ENCODE assay signal across 30 cellular contexts in genomic region chr10:69356187-69356586, GRCh38.
"Had no signal": no experiment of that assay in that cellular context is flagged by ENCODE, and none has a peak within 500 bp of the region (broad histone marks: within the 10 kb centered on the region; RNA-seq: fewer than 3 reads in every experiment).

No MANE protein-coding gene starts in this region.

- H3K4me3 ChIP-seq: left lung, lower lobe of right lung, pancreas, prostate gland, skin epidermis, suprapubic skin, thoracic aorta, tibial nerve, uterus had no signal

- FAIRE-seq: islet of Langerhans, kidney, pancreas had no signal

- H3K36me3 ChIP-seq: pancreas, prostate gland, thoracic aorta, uterus had no signal

- H3K4me3 Mint-ChIP-seq: immature natural killer cell; mesothelial cell of epicardium; naive B cell; natural killer cell treated with Interleukin-12 subunit alpha and Interleukin-12 subunit beta and Interleukin-15 and Interleukin-18, amount 100 ng/mL, for 72 hours; stimulated activated naive B cell treated with anti-CD40 and anti-IgM and Interleukin-4, amounts not matched to agents 10 μg/mL and 1 μg/mL and 100 μg/mL, for 72 hours; stimulated activated naive CD8-positive, alpha-beta T cell treated with anti-CD3 and anti-CD28 coated beads, Interleukin-15, Interleukin-2, amounts not matched to agents 100 ng/mL and 50 ng/mL, for 24 hours; type B pancreatic cell had no signal

- H3K27me3 Mint-ChIP-seq: naive B cell; natural killer cell treated with Interleukin-12 subunit alpha and Interleukin-12 subunit beta and Interleukin-15 and Interleukin-18, amount 100 ng/mL, for 72 hours; stimulated activated naive B cell treated with anti-CD40 and anti-IgM and Interleukin-4, amounts not matched to agents 10 μg/mL and 1 μg/mL and 100 μg/mL, for 72 hours; stimulated activated naive CD8-positive, alpha-beta T cell treated with anti-CD3 and anti-CD28 coated beads, Interleukin-15, Interleukin-2, amounts not matched to agents 100 ng/mL and 50 ng/mL, for 24 hours; type B pancreatic cell had no signal

- H3K9me3 Mint-ChIP-seq: immature natural killer cell; mesothelial cell of epicardium; naive B cell; natural killer cell treated with Interleukin-12 subunit alpha and Interleukin-12 subunit beta and Interleukin-15 and Interleukin-18, amount 100 ng/mL, for 72 hours; stimulated activated naive CD8-positive, alpha-beta T cell treated with anti-CD3 and anti-CD28 coated beads, Interleukin-15, Interleukin-2, amounts not matched to agents 100 ng/mL and 50 ng/mL, for 24 hours; type B pancreatic cell had no signal

- H3K27ac ChIP-seq: left lung, lower lobe of right lung, pancreas, prostate gland, skin epidermis, suprapubic skin, tibial nerve, uterus had no signal

- H3K9me3 ChIP-seq: left lung, lower lobe of right lung, pancreas, prostate gland, suprapubic skin, thoracic aorta, tibial nerve, uterus had no signal

- H3K36me3 Mint-ChIP-seq: naive B cell; natural killer cell treated with Interleukin-12 subunit alpha and Interleukin-12 subunit beta and Interleukin-15 and Interleukin-18, amount 100 ng/mL, for 72 hours; type B pancreatic cell had no signal

- DNase-seq: hippocampal formation; immature natural killer cell; kidney; left colon; left lung; lower lobe of right lung; mammary epithelial cell; mesenchymal stem cell; naive B cell; pancreas; posterior cingulate gyrus; retina; right cardiac atrium; stimulated activated CD4-positive, alpha-beta T cell treated with anti-CD3 and anti-CD28 coated beads, Interleukin-12 subunit alpha, Interleukin-12 subunit beta, amount 100 ng/mL, for 4 hours; stimulated activated CD4-positive, alpha-beta T cell treated with anti-CD3 and anti-CD28 coated beads, Interleukin-15, amount 100 ng/mL, for 24 hours; stimulated activated CD4-positive, alpha-beta T cell treated with anti-CD3 and anti-CD28 coated beads, Interleukin-2, amount 100 ng/mL, for 24 hours; stimulated activated CD4-positive, alpha-beta T cell treated with anti-CD3 and anti-CD28 coated beads, Interleukin-4, amount 100 ng/mL, for 1 hour; stimulated activated naive B cell treated with anti-CD40 and anti-IgM and Interleukin-4, amounts not matched to agents 10 μg/mL and 1 μg/mL and 100 μg/mL, for 72 hours; uterus had no signal

- ATAC-seq: left colon; lower lobe of right lung; natural killer cell treated with Interleukin-12 subunit alpha and Interleukin-12 subunit beta and Interleukin-15 and Interleukin-18, amount 100 ng/mL, for 72 hours; pancreas; right cardiac atrium; sciatic nerve; stimulated activated naive B cell treated with anti-CD40 and anti-IgM and Interleukin-4, amounts not matched to agents 10 μg/mL and 1 μg/mL and 100 μg/mL, for 72 hours had no signal

- H3K27me3 ChIP-seq: left lung, pancreas, suprapubic skin, tibial nerve, uterus had no signal

- H3K27ac Mint-ChIP-seq: immature natural killer cell; mesothelial cell of epicardium; naive B cell; natural killer cell treated with Interleukin-12 subunit alpha and Interleukin-12 subunit beta and Interleukin-15 and Interleukin-18, amount 100 ng/mL, for 72 hours; stimulated activated naive B cell treated with anti-CD40 and anti-IgM and Interleukin-4, amounts not matched to agents 10 μg/mL and 1 μg/mL and 100 μg/mL, for 72 hours; stimulated activated naive CD8-positive, alpha-beta T cell treated with anti-CD3 and anti-CD28 coated beads, Interleukin-15, Interleukin-2, amounts not matched to agents 100 ng/mL and 50 ng/mL, for 24 hours; type B pancreatic cell had no signal
